23 cellular contexts compared by ENCODE assay signal in genomic region chr16:88345943-88346560, GRCh38. TPM values are rescaled to one million over a fixed set of nuclear protein-coding genes. Genes with fewer than 3 reads are reported as not detected.
"Had no signal": no experiment of that assay in that cellular context is flagged by ENCODE, and none has a peak within 500 bp of the region (broad histone marks: within the 10 kb centered on the region; RNA-seq: fewer than 3 reads in every experiment).

No MANE protein-coding gene starts in this region.

- ATAC-seq: activated T-cell treated with anti-CD3 and anti-CD28 coated beads, Interleukin-2, amount 50 U/mL, for 4 hours had no signal

- H3K4me3 ChIP-seq: breast epithelium, coronary artery, esophagus muscularis mucosa, hepatocyte, spleen, thoracic aorta, upper lobe of left lung had no signal

- H3K79me2 ChIP-seq: hepatocyte had no signal

- H3K36me3 ChIP-seq: breast epithelium, esophagus muscularis mucosa, spleen, thoracic aorta, upper lobe of left lung had no signal

- H2AFZ ChIP-seq: hepatocyte had no signal

- DNase-seq: activated CD4-positive, alpha-beta T cell treated with anti-CD3 and anti-CD28 coated beads, Interleukin-2, amount 50 U/mL, for 4 hours; activated CD8-positive, alpha-beta memory T cell treated with anti-CD3 and anti-CD28 coated beads for 24 hours; activated CD8-positive, alpha-beta memory T cell treated with anti-CD3 and anti-CD28 coated beads, Interleukin-2, amount 50 U/mL, for 4 hours; activated naive CD4-positive, alpha-beta T cell treated with Interleukin-2 at 50 U/mL for 16 hours; activated naive CD8-positive, alpha-beta T cell treated with anti-CD3 and anti-CD28 coated beads for 36 hours; activated T-cell treated with anti-CD3 and anti-CD28 coated beads, Interleukin-2, amount 50 U/mL, for 4 hours; immature natural killer cell; kidney glomerular epithelial cell; mesendoderm; naive B cell; retina; spleen; stimulated activated CD4-positive, alpha-beta T cell treated with anti-CD3 and anti-CD28 coated beads, Interleukin-4, amount 100 ng/mL, for 1 hour; stimulated activated naive CD4-positive, alpha-beta T cell; T-helper 1 cell; T-helper 9 cell had no signal

- H3K4me1 ChIP-seq: esophagus muscularis mucosa, upper lobe of left lung had no signal

- H3K27me3 ChIP-seq: breast epithelium, esophagus muscularis mucosa, hepatocyte, upper lobe of left lung had no signal

- H3K27ac ChIP-seq: coronary artery, esophagus muscularis mucosa, hepatocyte, spleen, thoracic aorta, upper lobe of left lung had no signal

- H3K4me2 ChIP-seq: hepatocyte had no signal

RNA-seq across cellular contexts. Expression of gene ZNF469, which starts 36.7 kb away (rescaled TPM):
- polyA plus RNA-seq: neural cell had no signal
